ENCODE assay signal across 12 cellular contexts in genomic region chr3:25587526-25587925, GRCh38.
"Had no signal": no experiment of that assay in that cellular context is flagged by ENCODE, and none has a peak within 500 bp of the region (broad histone marks: within the 10 kb centered on the region; RNA-seq: fewer than 3 reads in every experiment).

No MANE protein-coding gene starts in this region.

- H3K4me3 ChIP-seq: cardiac muscle cell, colonic mucosa, tibial nerve, vagina had no signal

- DNase-seq: activated CD4-positive, alpha-beta T cell treated with anti-CD3 and anti-CD28 coated beads, Interleukin-2, amount 50 U/mL, for 48 hours; activated CD4-positive, CD25-positive, alpha-beta regulatory T cell treated with anti-CD3 and anti-CD28 coated beads, Interleukin-2, amount 50 U/mL, for 72 hours; activated effector memory CD4-positive, alpha-beta T cell treated with anti-CD3 and anti-CD28 coated beads, Interleukin-2, amount 50 U/mL, for 16 hours; activated T-cell treated with anti-CD3 and anti-CD28 coated beads, Interleukin-2, amount 50 U/mL, for 4 hours; amygdala; colonic mucosa; left colon; occipital lobe had no signal

- H3K9me3 ChIP-seq: colonic mucosa, tibial nerve, vagina had no signal

- H3K27ac ChIP-seq: colonic mucosa, tibial nerve, vagina had no signal

- H3K27me3 ChIP-seq: cardiac muscle cell, colonic mucosa, tibial nerve, vagina had no signal

- H3K36me3 ChIP-seq: cardiac muscle cell, colonic mucosa, vagina had no signal

- H3K4me1 ChIP-seq: colonic mucosa had no signal

- ATAC-seq: activated naive CD4-positive, alpha-beta T cell treated with anti-CD3 and anti-CD28 coated beads, Interleukin-2, amount 50 U/mL, for 72 hours; activated T-cell treated with anti-CD3 and anti-CD28 coated beads, Interleukin-2, amount 50 U/mL, for 4 hours; left colon had no signal
